In genomic region chr6:11675610-11676009, GRCh38 we compare ENCODE assay signal across 1 cellular context.
TF ChIP-seq lines count a peak whose summit lies in the region.

No MANE protein-coding gene starts in this region.

TF ChIP-seq in liver, 16 proteins besides CTCF, POLR2A, EP300 and RAD21 (continued from another document):
- TF ChIP-seq ZBTB33 (IDR thresholded peaks at IDR 0.05) (no peak), HNF4G (IDR thresholded peaks at IDR 0.05) (no peak), JUND (IDR thresholded peaks at IDR 0.05) (no peak), NR2F2 (IDR thresholded peaks at IDR 0.05) (no peak), REST (IDR thresholded peaks at IDR 0.05) (no peak), HNF4A (conservative IDR thresholded peaks at IDR 0.05) (no peak), EGR1 (IDR thresholded peaks at IDR 0.05; ENCODE audit: low read depth in 2 of 2) (no peak), SP1 (IDR thresholded peaks at IDR 0.05) (no peak), RXRA (IDR thresholded peaks at IDR 0.05) (no peak), TAF1 (conservative IDR thresholded peaks at IDR 0.05) (no peak), GABPA (IDR thresholded peaks at IDR 0.05 in 1 of 2, conservative IDR thresholded peaks at IDR 0.05 in 1 of 2) (no peak), YY1 (IDR thresholded peaks at IDR 0.05) (no peak)
